Comparison of ENCODE assay signal across 18 cellular contexts in genomic region chr7:33673029-33673700, GRCh38.
DNase-seq lines count a peak whose midpoint lies in the region; ATAC-seq and TF ChIP-seq lines count a peak whose summit lies in the region.
"Had no signal": no experiment of that assay in that cellular context is flagged by ENCODE, and none has a peak within 500 bp of the region (broad histone marks: within the 10 kb centered on the region; RNA-seq: fewer than 3 reads in every experiment).

No MANE protein-coding gene starts in this region.

- no peaks in the 10 kb centered on the region for H3K4me1 Mint-ChIP-seq in T-cell
- H3K4me1 Mint-ChIP-seq: CD4-positive, CD25-positive, alpha-beta regulatory T cell had no signal

- CTCF ChIA-PET in A673 (lab: Charles Lee) (no interaction called here), HCT116 (lab: Charles Lee) (no interaction called here), RWPE1 (lab: Yijun Ruan, JAX) (no interaction called here), T-cell (lab: Charles Lee) (no interaction called here)

- BruUV-seq in A673 (replicated peaks; lab: Mats Ljungman, UMichigan) = no TSS peak
- no TSS peak for BruUV-seq in HCT116 (replicated peaks; lab: Mats Ljungman, UMichigan)

- no peak overlapping the region for H3K27ac ChIP-seq in A673 (ENCODE audit: low read depth, low read length, poor library complexity, severe bottlenecking)
- no peak overlapping the region for H3K27ac ChIP-seq in HCT116 (ENCODE audit: low read depth, low read length)
- no peak overlapping the region for H3K27ac ChIP-seq in brain microvascular endothelial cell
- H3K27ac ChIP-seq in esophagus muscularis mucosa (replicated peaks in 1 of 4) = no peak overlapping the region
- H3K27ac ChIP-seq in RWPE1 = no peak overlapping the region
- H3K27ac ChIP-seq: lower lobe of right lung, right atrium auricular region, upper lobe of right lung had no signal

- H3K4me1 ChIP-seq in A673 (ENCODE audit: insufficient read depth, low read length, poor library complexity, severe bottlenecking) (peaks cover 26% of the 10 kb centered on the region), HCT116 (ENCODE audit: control insufficient read depth in 1 of 2, insufficient read depth in 2 of 2, low read length in 2 of 2) (no peaks in the 10 kb centered on the region), esophagus muscularis mucosa (no peaks in the 10 kb centered on the region)
- H3K4me1 ChIP-seq: right atrium auricular region, upper lobe of right lung had no signal

- H3K79me2 ChIP-seq in HCT116 (ENCODE audit: insufficient read depth, low read length) = no peaks in the 10 kb centered on the region

- H3K27ac Mint-ChIP-seq in T-cell = no peak overlapping the region
- H3K27ac Mint-ChIP-seq: activated naive CD4-positive, alpha-beta T cell treated with anti-CD3 and anti-CD28 coated beads, Interleukin-2, amount 50 U/mL, for 72 hours; activated T-helper 1 cell treated with anti-CD3 and anti-CD28 coated beads, Interleukin-12 subunit alpha, Interleukin-12 subunit beta, Interleukin-2, Interleukin-4 antibody, amounts not matched to agents 30 ng/mL and 10 ng/mL and 1 ng/mL, durations not matched to agents 14 hours and 24 hours and 36 hours; CD4-positive, CD25-positive, alpha-beta regulatory T cell had no signal

- H3K4me2 ChIP-seq in HCT116 (ENCODE audit: low read length) = no peak overlapping the region

- peaks cover 18% of the 10 kb centered on the region for H3K36me3 Mint-ChIP-seq in T-cell
- H3K36me3 Mint-ChIP-seq: CD4-positive, CD25-positive, alpha-beta regulatory T cell had no signal

- no peak for TF ChIP-seq POLR2A in HCT116 (IDR thresholded peaks at IDR 0.05; ENCODE audit: borderline replicate concordance, extremely low read depth, insufficient read depth, insufficient read length)
- no peak for TF ChIP-seq POLR2A in esophagus muscularis mucosa (IDR thresholded peaks at IDR 0.05; ENCODE audit: low read depth)

- TF ChIP-seq RAD21 in HCT116 (IDR thresholded peaks at IDR 0.05; ENCODE audit: low read depth) = 0 out of 2 replicates have a peak, but pooled peaks have one; percentile 5

- intact Hi-C loops in A673 (cut with micrococcal nuclease; ENCODE audit: unreplicated experiment) = no loop called here
- intact Hi-C loops in HCT116 (cut with micrococcal nuclease) = no loop called here
- intact Hi-C loops in esophagus muscularis mucosa (cut with DNase I) = no loop called here

- no peak overlapping the region for H3K9ac ChIP-seq in HCT116 (ENCODE audit: low read length)

- DNase-seq in A673 (ENCODE audit: low spot score) (no peak), HCT116 (ENCODE audit: low read depth, low spot score) (no peak), brain microvascular endothelial cell (no peak), iPS-NIHi7 (ENCODE audit: extremely low spot score) (peak; percentile 51), esophagus muscularis mucosa (ENCODE audit: extremely low spot score) (no peak), RWPE1 (ENCODE audit: low spot score) (no peak), T-cell (no peak), SIG-M5 treated with dmso at 0.1 percent for 504 hours (lab: John Stamatoyannopoulos, UW; ENCODE audit: unreplicated experiment) (no peak)
- DNase-seq: activated CD4-positive, alpha-beta T cell treated with anti-CD3 and anti-CD28 coated beads for 48 hours; CD4-positive, CD25-positive, alpha-beta regulatory T cell; islet precursor cell; lower lobe of right lung; NCI-H1436; NCI-H524; upper lobe of right lung had no signal

- no peaks in the 10 kb centered on the region for H4K20me1 ChIP-seq in HCT116 (ENCODE audit: insufficient read depth)

- in situ Hi-C loops in brain microvascular endothelial cell (cut with HindIII; ENCODE audit: low pct_ligation_motif_present, low sequenced_read_pairs) = no loop called here

- no peak overlapping the region for H3K4me3 ChIP-seq in A673 (ENCODE audit: low read depth, low read length, poor library complexity, severe bottlenecking)
- H3K4me3 ChIP-seq in HCT116 (replicated peaks in 1 of 2; ENCODE audit: low read depth in 1 of 2, low read length in 2 of 2) = no peak overlapping the region
- no peak overlapping the region for H3K4me3 ChIP-seq in brain microvascular endothelial cell (ENCODE audit: low read depth, low read length)
- no peak overlapping the region for H3K4me3 ChIP-seq in esophagus muscularis mucosa
- H3K4me3 ChIP-seq: lower lobe of right lung, right atrium auricular region, upper lobe of right lung had no signal

- TF ChIP-seq EP300 in esophagus muscularis mucosa (IDR thresholded peaks at IDR 0.05) = no peak

- 95% methylated on average over 4 of the region's 4 CpGs for WGBS in esophagus muscularis mucosa

- H3K27me3 ChIP-seq in A673 (replicated peaks; ENCODE audit: insufficient read depth, low read depth, low read length, poor library complexity) (no peaks in the 10 kb centered on the region), HCT116 (ENCODE audit: insufficient read depth, low read length) (no peaks in the 10 kb centered on the region), brain microvascular endothelial cell (replicated peaks) (no peaks in the 10 kb centered on the region), esophagus muscularis mucosa (no peaks in the 10 kb centered on the region)
- H3K27me3 ChIP-seq: right atrium auricular region, upper lobe of right lung had no signal

- no peak overlapping the region for H3K4me3 Mint-ChIP-seq in T-cell
- H3K4me3 Mint-ChIP-seq: activated T-helper 1 cell treated with anti-CD3 and anti-CD28 coated beads, Interleukin-12 subunit alpha, Interleukin-12 subunit beta, Interleukin-2, Interleukin-4 antibody, amounts not matched to agents 30 ng/mL and 10 ng/mL and 1 ng/mL, durations not matched to agents 14 hours and 24 hours and 36 hours; CD4-positive, CD25-positive, alpha-beta regulatory T cell had no signal

- ATAC-seq in HCT116 = no peak
- ATAC-seq in T-cell (replicated peaks in 1 of 4) = no peak
- ATAC-seq: activated naive CD4-positive, alpha-beta T cell treated with anti-CD3 and anti-CD28 coated beads, Interleukin-2, amount 50 U/mL, for 72 hours; lower lobe of right lung; upper lobe of right lung had no signal

- no peaks in the 10 kb centered on the region for H3K9me2 ChIP-seq in HCT116 (ENCODE audit: insufficient read depth)

- POLR2A ChIA-PET in A673 (lab: Charles Lee; ENCODE audit: low non-redundant PET) = no interaction called here
- POLR2A ChIA-PET in HCT116 (lab: Charles Lee) = no interaction called here
- POLR2A ChIA-PET in RWPE1 (lab: Yijun Ruan, JAX; ENCODE audit: low non-redundant PET) = no interaction called here
- POLR2A ChIA-PET in T-cell (lab: Charles Lee) = no interaction called here

- H3K9me3 ChIP-seq in A673 (ENCODE audit: low read depth, low read length, poor library complexity, severe bottlenecking) = no peaks in the 10 kb centered on the region
- no peaks in the 10 kb centered on the region for H3K9me3 ChIP-seq in HCT116 (ENCODE audit: control insufficient read depth in 1 of 2, insufficient read depth in 1 of 2, low read depth in 1 of 2, low read length in 2 of 2)
- H3K9me3 ChIP-seq in esophagus muscularis mucosa = no peaks in the 10 kb centered on the region
- H3K9me3 ChIP-seq: lower lobe of right lung, right atrium auricular region, upper lobe of right lung had no signal

- peaks cover 0 to 4% (median 2%) of the 10 kb centered on the region in 3 donors for H3K9me3 Mint-ChIP-seq in T-cell
- H3K9me3 Mint-ChIP-seq: activated naive CD4-positive, alpha-beta T cell treated with anti-CD3 and anti-CD28 coated beads, Interleukin-2, amount 50 U/mL, for 72 hours; activated T-helper 1 cell treated with anti-CD3 and anti-CD28 coated beads, Interleukin-12 subunit alpha, Interleukin-12 subunit beta, Interleukin-2, Interleukin-4 antibody, amounts not matched to agents 30 ng/mL and 10 ng/mL and 1 ng/mL, durations not matched to agents 14 hours and 24 hours and 36 hours had no signal

- H3K36me3 ChIP-seq in A673 (ENCODE audit: insufficient read depth, low read length, poor library complexity, severe bottlenecking) = no peaks in the 10 kb centered on the region
- no peaks in the 10 kb centered on the region for H3K36me3 ChIP-seq in HCT116 (ENCODE audit: control insufficient read depth in 1 of 2, insufficient read depth in 2 of 2, low read length in 2 of 2)
- H3K36me3 ChIP-seq in brain microvascular endothelial cell (replicated peaks) = no peaks in the 10 kb centered on the region
- H3K36me3 ChIP-seq in esophagus muscularis mucosa = no peaks in the 10 kb centered on the region
- H3K36me3 ChIP-seq: lower lobe of right lung, right atrium auricular region, upper lobe of right lung had no signal

- RAD21 ChIA-PET in HCT116 (lab: Charles Lee; ENCODE audit: low non-redundant PET in 1 of 2, low total read pairs in 2 of 2, uncharacterized antibody in 2 of 2, unreplicated experiment in 2 of 2) = no interaction called here

- no peak overlapping the region for H2AFZ ChIP-seq in HCT116 (ENCODE audit: low read depth, low read length, poor library complexity, severe bottlenecking)

- peak; percentile 42 for TF ChIP-seq CTCF in A673 (conservative IDR thresholded peaks at IDR 0.05; ENCODE audit: low read depth, low read length)
- TF ChIP-seq CTCF in HCT116 (IDR thresholded peaks at IDR 0.05 in 2 of 3, conservative IDR thresholded peaks at IDR 0.05 in 1 of 3; ENCODE audit: borderline replicate concordance in 1 of 3, insufficient read depth in 1 of 3, low read depth in 2 of 3, low read length in 2 of 3) = peak in 1 of 3 experiments; percentile 30; a peak in 1 of 6 replicates
- TF ChIP-seq CTCF in brain microvascular endothelial cell (IDR thresholded peaks at IDR 0.05; ENCODE audit: low read depth, low read length, missing control alignments) = peak; percentile 30
- TF ChIP-seq CTCF in esophagus muscularis mucosa (IDR thresholded peaks at IDR 0.05) = no peak
- TF ChIP-seq CTCF in RWPE1 (conservative IDR thresholded peaks at IDR 0.05; ENCODE audit: low read depth) = no peak

- H3K27me3 Mint-ChIP-seq in T-cell = no peaks in the 10 kb centered on the region
- H3K27me3 Mint-ChIP-seq: CD4-positive, CD25-positive, alpha-beta regulatory T cell had no signal

Comparison
In these comparisons a context has a peak if more than half of its experiments do, and no peak if none do; other contexts are left out.
1. CTCF ChIP-seq: peak in A673 (single experiment) and brain microvascular endothelial cell (single experiment); none in esophagus muscularis mucosa (0 of 3) and RWPE1 (single experiment).